1 cellular context compared by ENCODE assay signal in genomic region chr19:50330365-50331078, GRCh38.
TF ChIP-seq lines count a peak whose summit lies in the region.

No MANE protein-coding gene starts in this region.

TF ChIP-seq in K562, 482 proteins besides CTCF, POLR2A, EP300 and RAD21 (continued from another document and continues in another):
- TF ChIP-seq ZBTB40 (IDR thresholded peaks at IDR 0.05) (peak; percentile 64), ZBTB40 (CRISPR knock-in tag; IDR thresholded peaks at IDR 0.05) (no peak), HMGXB4 (CRISPR knock-in tag; IDR thresholded peaks at IDR 0.05) (no peak), PTBP1 (IDR thresholded peaks at IDR 0.05; ENCODE audit: low read depth, low read length) (no peak), MEIS2 (IDR thresholded peaks at IDR 0.05; ENCODE audit: partially characterized antibody) (peak; percentile 32), NR4A1 (CRISPR knock-in tag; IDR thresholded peaks at IDR 0.05) (no peak), NR4A1 (tag; IDR thresholded peaks at IDR 0.05) (no peak), KLF6 (CRISPR knock-in tag; IDR thresholded peaks at IDR 0.05; ENCODE audit: borderline replicate concordance) (no peak), ZNF707 (CRISPR knock-in tag; conservative IDR thresholded peaks at IDR 0.05) (no peak), HDAC2 (IDR thresholded peaks at IDR 0.05) (peak; percentile 16), RBM14 (IDR thresholded peaks at IDR 0.05; ENCODE audit: borderline replicate concordance, insufficient read depth, low read depth, low read length) (no peak), CBX1 (IDR thresholded peaks at IDR 0.05; ENCODE audit: low read depth) (no peak), KDM1A (IDR thresholded peaks at IDR 0.05) (no peak), CHAMP1 (IDR thresholded peaks at IDR 0.05) (no peak), NR1H2 (CRISPR knock-in tag; IDR thresholded peaks at IDR 0.05) (no peak), HDGF (IDR thresholded peaks at IDR 0.05) (0 out of 2 replicates have a peak, but pooled peaks have one; percentile 44), CEBPZ (IDR thresholded peaks at IDR 0.05; ENCODE audit: borderline replicate concordance, low read depth, low read length) (no peak), NRF1 (conservative IDR thresholded peaks at IDR 0.05 in 1 of 2, IDR thresholded peaks at IDR 0.05 in 1 of 2) (peak; percentile 93), MTA3 (IDR thresholded peaks at IDR 0.05; ENCODE audit: borderline replicate concordance) (peak; percentile 33; the same call in 1 of the 2 replicates), NBN (IDR thresholded peaks at IDR 0.05; ENCODE audit: low read depth) (peak; percentile 31), FOXK1 (CRISPR knock-in tag; IDR thresholded peaks at IDR 0.05; ENCODE audit: borderline replicate concordance) (no peak), ZNF436 (CRISPR knock-in tag; IDR thresholded peaks at IDR 0.05) (no peak), PHF8 (IDR thresholded peaks at IDR 0.05; ENCODE audit: borderline replicate concordance, low read length) (peak; percentile 62; the same call in 1 of the 2 replicates), ESRRA (IDR thresholded peaks at IDR 0.05; ENCODE audit: borderline replicate concordance, low read depth) (peak; percentile 90), VEZF1 (CRISPR knock-in tag; IDR thresholded peaks at IDR 0.05) (peak; percentile 85), CBFB (CRISPR knock-in tag; IDR thresholded peaks at IDR 0.05) (no peak), MYNN (IDR thresholded peaks at IDR 0.05) (no peak), MYNN (CRISPR knock-in tag; IDR thresholded peaks at IDR 0.05) (no peak), MXI1 (IDR thresholded peaks at IDR 0.05; ENCODE audit: low read depth, low read length) (no peak), C11orf30 (IDR thresholded peaks at IDR 0.05; ENCODE audit: low read depth) (no peak), NFYB (IDR thresholded peaks at IDR 0.05; ENCODE audit: extremely low read depth, insufficient read length) (no peak), SMARCA4 (IDR thresholded peaks at IDR 0.05) (0 out of 2 replicates have a peak, but pooled peaks have one; percentile 17), KDM2B (CRISPR knock-in tag; IDR thresholded peaks at IDR 0.05) (0 out of 2 replicates have a peak, but pooled peaks have one; percentile 15), SOX6 (IDR thresholded peaks at IDR 0.05) (0 out of 2 replicates have a peak, but pooled peaks have one; percentile 9), GATA2 (CRISPR knock-in tag; IDR thresholded peaks at IDR 0.05) (no peak), ZNF644 (tag; IDR thresholded peaks at IDR 0.05; ENCODE audit: low read depth) (no peak), RHOXF2B (CRISPR knock-in tag; conservative IDR thresholded peaks at IDR 0.05) (no peak), PRMT5 (CRISPR knock-in tag; IDR thresholded peaks at IDR 0.05) (no peak), ARNT (IDR thresholded peaks at IDR 0.05) (peak; percentile 21 to 35; a peak in 2 of 4 replicates), RCOR1 (IDR thresholded peaks at IDR 0.05; ENCODE audit: borderline replicate concordance in 1 of 2, low read depth in 2 of 2, low read length in 2 of 2) (no peak; a peak in 1 of 4 replicates), NONO (IDR thresholded peaks at IDR 0.05; ENCODE audit: low read depth in 2 of 2, low read length in 1 of 2) (no peak), ZNF551 (CRISPR knock-in tag; IDR thresholded peaks at IDR 0.05) (no peak), GABPB2 (CRISPR knock-in tag; conservative IDR thresholded peaks at IDR 0.05) (no peak), E2F6 (IDR thresholded peaks at IDR 0.05; ENCODE audit: borderline replicate concordance in 1 of 2, extremely low read depth in 1 of 2, insufficient read depth in 1 of 2, insufficient read length in 1 of 2, low read depth in 1 of 2, low read length in 1 of 2, poor library complexity in 1 of 2, severe bottlenecking in 1 of 2) (peak in 1 of 2 experiments; percentile 26), NR2F6 (CRISPR knock-in tag; IDR thresholded peaks at IDR 0.05) (no peak), ZNF316 (IDR thresholded peaks at IDR 0.05) (no peak), EGR1 (conservative IDR thresholded peaks at IDR 0.05) (0 out of 2 replicates have a peak, but pooled peaks have one; percentile 41), ZBTB7A (IDR thresholded peaks at IDR 0.05; ENCODE audit: borderline replicate concordance, control insufficient read depth, low read depth, low read length) (peak; percentile 91; the same call in 1 of the 2 replicates), RBFOX2 (IDR thresholded peaks at IDR 0.05; ENCODE audit: low read depth, low read length) (peak; percentile 53)
